ENCODE assay signal across 1 cellular context in genomic region chr20:12729326-12729725, GRCh38.
TF ChIP-seq lines count a peak whose summit lies in the region.

No MANE protein-coding gene starts in this region.

TF ChIP-seq in GM23338, 12 proteins besides CTCF, POLR2A, EP300 and RAD21 (continued from another document):
- no peak for TF ChIP-seq CREB1 (CRISPR knock-in tag; IDR thresholded peaks at IDR 0.05; ENCODE audit: low read depth)
- TF ChIP-seq, protein P1, sequence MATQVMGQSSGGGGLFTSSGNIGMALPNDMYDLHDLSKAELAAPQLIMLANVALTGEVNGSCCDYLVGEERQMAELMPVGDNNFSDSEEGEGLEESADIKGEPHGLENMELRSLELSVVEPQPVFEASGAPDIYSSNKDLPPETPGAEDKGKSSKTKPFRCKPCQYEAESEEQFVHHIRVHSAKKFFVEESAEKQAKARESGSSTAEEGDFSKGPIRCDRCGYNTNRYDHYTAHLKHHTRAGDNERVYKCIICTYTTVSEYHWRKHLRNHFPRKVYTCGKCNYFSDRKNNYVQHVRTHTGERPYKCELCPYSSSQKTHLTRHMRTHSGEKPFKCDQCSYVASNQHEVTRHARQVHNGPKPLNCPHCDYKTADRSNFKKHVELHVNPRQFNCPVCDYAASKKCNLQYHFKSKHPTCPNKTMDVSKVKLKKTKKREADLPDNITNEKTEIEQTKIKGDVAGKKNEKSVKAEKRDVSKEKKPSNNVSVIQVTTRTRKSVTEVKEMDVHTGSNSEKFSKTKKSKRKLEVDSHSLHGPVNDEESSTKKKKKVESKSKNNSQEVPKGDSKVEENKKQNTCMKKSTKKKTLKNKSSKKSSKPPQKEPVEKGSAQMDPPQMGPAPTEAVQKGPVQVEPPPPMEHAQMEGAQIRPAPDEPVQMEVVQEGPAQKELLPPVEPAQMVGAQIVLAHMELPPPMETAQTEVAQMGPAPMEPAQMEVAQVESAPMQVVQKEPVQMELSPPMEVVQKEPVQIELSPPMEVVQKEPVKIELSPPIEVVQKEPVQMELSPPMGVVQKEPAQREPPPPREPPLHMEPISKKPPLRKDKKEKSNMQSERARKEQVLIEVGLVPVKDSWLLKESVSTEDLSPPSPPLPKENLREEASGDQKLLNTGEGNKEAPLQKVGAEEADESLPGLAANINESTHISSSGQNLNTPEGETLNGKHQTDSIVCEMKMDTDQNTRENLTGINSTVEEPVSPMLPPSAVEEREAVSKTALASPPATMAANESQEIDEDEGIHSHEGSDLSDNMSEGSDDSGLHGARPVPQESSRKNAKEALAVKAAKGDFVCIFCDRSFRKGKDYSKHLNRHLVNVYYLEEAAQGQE (IDR thresholded peaks at IDR 0.05; ENCODE audit: unreplicated experiment): no peak
